In the genomic region with DNA sequence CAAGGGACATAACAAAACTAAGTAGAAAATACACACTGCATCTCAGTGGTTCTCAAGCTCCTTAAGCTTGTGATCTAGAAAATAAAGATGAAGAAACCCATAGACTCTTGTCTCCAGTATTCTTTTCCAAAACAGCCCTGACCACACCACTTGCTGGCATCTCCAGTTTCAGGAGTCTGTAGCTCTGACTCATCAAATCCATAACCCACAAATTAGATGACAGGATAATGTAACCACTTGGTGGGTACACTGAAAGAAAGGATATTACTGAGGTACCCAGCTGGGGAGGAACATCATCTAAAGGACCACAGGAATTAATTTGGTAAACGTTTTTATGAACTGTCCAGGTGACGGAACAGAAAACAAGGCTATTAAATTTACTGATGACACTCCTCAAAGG, we compare ENCODE assay signal across 15 cellular contexts.
DNase-seq lines count a peak whose midpoint lies in the region; ATAC-seq and TF ChIP-seq lines count a peak whose summit lies in the region.
"Had no signal": no experiment of that assay in that cellular context is flagged by ENCODE, and none has a peak within 500 bp of the region (broad histone marks: within the 10 kb centered on the region; RNA-seq: fewer than 3 reads in every experiment).

No MANE protein-coding gene starts in this region.

- H3K9me3 ChIP-seq in suprapubic skin (no peaks in the 10 kb centered on the region), right atrium auricular region (no peaks in the 10 kb centered on the region)
- H3K9me3 ChIP-seq: upper lobe of right lung had no signal

- TF ChIP-seq CTCF in RWPE1 (conservative IDR thresholded peaks at IDR 0.05; ENCODE audit: low read depth) (no peak), suprapubic skin (IDR thresholded peaks at IDR 0.05) (no peak), right atrium auricular region (IDR thresholded peaks at IDR 0.05) (no peak)

- no peak overlapping the region for H3K4me3 ChIP-seq in suprapubic skin
- no peak overlapping the region for H3K4me3 ChIP-seq in right atrium auricular region
- H3K4me3 ChIP-seq: heart right ventricle, PC-9, upper lobe of right lung had no signal

- H3K4me1 ChIP-seq in suprapubic skin = no peaks in the 10 kb centered on the region
- peaks cover 0 to 16% of the 10 kb centered on the region in 2 donors for H3K4me1 ChIP-seq in right atrium auricular region
- H3K4me1 ChIP-seq: upper lobe of right lung had no signal

- POLR2A ChIA-PET in RWPE1 (lab: Yijun Ruan, JAX; ENCODE audit: low non-redundant PET) = no interaction called here

- DNase-seq in activated naive CD4-positive, alpha-beta T cell treated with anti-CD3 and anti-CD28 coated beads, Interleukin-2, amount 50 U/mL, for 72 hours (ENCODE audit: low spot score in 2 of 2) = no peak
- DNase-seq in activated naive CD4-positive, alpha-beta T cell (lab: John Stamatoyannopoulos, UW) = no peak
- DNase-seq in RWPE1 (ENCODE audit: low spot score) = peak; percentile 11
- peak; percentile 68 for DNase-seq in fibroblast of gingiva (ENCODE audit: low read depth)
- peak; percentile 68 for DNase-seq in stromal cell of bone marrow (ENCODE audit: low read depth)
- no peak for DNase-seq in MV-4-11 (lab: John Stamatoyannopoulos, UW)
- no peak for DNase-seq in suprapubic skin (ENCODE audit: low spot score in 2 of 2)
- no peak for DNase-seq in right atrium auricular region (ENCODE audit: low spot score)
- DNase-seq: activated CD8-positive, alpha-beta T cell treated with anti-CD3 and anti-CD28 coated beads, Interleukin-2, amount 10 ng/mL, durations not matched to agents 7 days and 5 days; DMS79; heart right ventricle; NCI-H345; PC-9; upper lobe of right lung had no signal

- TF ChIP-seq EP300 in suprapubic skin (IDR thresholded peaks at IDR 0.05) = no peak

- H3K36me3 ChIP-seq in suprapubic skin (peaks cover 5% of the 10 kb centered on the region), right atrium auricular region (peaks cover 7% of the 10 kb centered on the region)
- H3K36me3 ChIP-seq: upper lobe of right lung had no signal

- H3K27ac ChIP-seq in RWPE1 (no peak overlapping the region), suprapubic skin (no peak overlapping the region), right atrium auricular region (no peak overlapping the region)
- H3K27ac ChIP-seq: heart right ventricle, PC-9, upper lobe of right lung had no signal

- no peak for TF ChIP-seq POLR2A in suprapubic skin (IDR thresholded peaks at IDR 0.05)

- H3K27me3 ChIP-seq in suprapubic skin (no peaks in the 10 kb centered on the region), right atrium auricular region (no peaks in the 10 kb centered on the region)
- H3K27me3 ChIP-seq: heart right ventricle, upper lobe of right lung had no signal

- no peak overlapping the region for H3K27ac Mint-ChIP-seq in activated naive CD4-positive, alpha-beta T cell treated with anti-CD3 and anti-CD28 coated beads, Interleukin-2, amount 50 U/mL, for 72 hours
- H3K27ac Mint-ChIP-seq: activated CD8-positive, alpha-beta T cell treated with anti-CD3 and anti-CD28 coated beads, Interleukin-2, amount 10 ng/mL, durations not matched to agents 7 days and 5 days; activated naive CD4-positive, alpha-beta T cell treated with anti-CD3 and anti-CD28 coated beads, Interleukin-2, amount 50 U/mL, for 24 hours had no signal

- 82% methylated on average over 2 of the region's 2 CpGs for WGBS in suprapubic skin

- H3K9me3 Mint-ChIP-seq in activated naive CD4-positive, alpha-beta T cell treated with anti-CD3 and anti-CD28 coated beads, Interleukin-2, amount 50 U/mL, for 72 hours = peaks cover 4% of the 10 kb centered on the region in 2 donors
- H3K9me3 Mint-ChIP-seq: activated naive CD4-positive, alpha-beta T cell treated with anti-CD3 and anti-CD28 coated beads, Interleukin-2, amount 50 U/mL, for 24 hours had no signal

- peak; percentile 39 to 51 for ATAC-seq in activated naive CD4-positive, alpha-beta T cell treated with anti-CD3 and anti-CD28 coated beads, Interleukin-2, amount 50 U/mL, for 72 hours
- ATAC-seq: activated CD8-positive, alpha-beta T cell treated with anti-CD3 and anti-CD28 coated beads, Interleukin-2, amount 10 ng/mL, durations not matched to agents 7 days and 5 days; heart right ventricle; upper lobe of right lung had no signal

- peaks cover 20 to 36% of the 10 kb centered on the region in 2 donors for H3K36me3 Mint-ChIP-seq in activated naive CD4-positive, alpha-beta T cell treated with anti-CD3 and anti-CD28 coated beads, Interleukin-2, amount 50 U/mL, for 72 hours

- CTCF ChIA-PET in RWPE1 (lab: Yijun Ruan, JAX) = interaction anchor here (0.6 kb wide), 1 partner anchor 193 kb away, joined by 3 read pairs; no protein-coding TSS in a partner anchor

Comparison
In these comparisons a context has a peak if more than half of its experiments do, and no peak if none do; other contexts are left out.
1. DNase-seq: peak in RWPE1 (single experiment), fibroblast of gingiva (single experiment) and stromal cell of bone marrow (single experiment); none in activated naive CD4-positive, alpha-beta T cell treated with anti-CD3 and anti-CD28 coated beads, Interleukin-2, amount 50 U/mL, for 72 hours (0 of 2), activated naive CD4-positive, alpha-beta T cell (0 of 4), MV-4-11 (single experiment), suprapubic skin (0 of 2) and right atrium auricular region (single experiment).